ENCODE assay signal across 1 cellular context in the genomic region with DNA sequence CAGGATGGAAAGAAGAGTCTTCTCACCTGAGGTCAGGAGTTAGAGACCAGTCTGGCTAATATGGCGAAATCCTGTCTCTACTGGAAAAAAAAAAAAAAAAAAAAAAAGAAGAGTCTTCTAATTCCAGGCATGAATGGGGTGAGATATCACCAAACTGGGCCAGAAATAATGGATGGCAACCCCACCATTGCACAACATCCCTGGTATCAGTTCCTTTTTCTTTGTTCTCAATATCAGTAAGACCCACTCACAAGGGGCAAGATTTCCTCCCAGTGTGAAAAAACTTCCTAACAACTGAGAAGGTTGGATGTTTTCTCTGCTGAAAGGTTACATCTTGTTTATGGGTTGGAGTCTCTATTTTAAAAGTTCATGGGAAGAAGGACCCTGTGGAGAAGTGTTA.
TF ChIP-seq lines count a peak whose summit lies in the region.

No MANE protein-coding gene starts in this region.

TF ChIP-seq in GM12878, 131 proteins besides CTCF, POLR2A, EP300 and RAD21 (continued from another document):
- TF ChIP-seq, protein P1, sequence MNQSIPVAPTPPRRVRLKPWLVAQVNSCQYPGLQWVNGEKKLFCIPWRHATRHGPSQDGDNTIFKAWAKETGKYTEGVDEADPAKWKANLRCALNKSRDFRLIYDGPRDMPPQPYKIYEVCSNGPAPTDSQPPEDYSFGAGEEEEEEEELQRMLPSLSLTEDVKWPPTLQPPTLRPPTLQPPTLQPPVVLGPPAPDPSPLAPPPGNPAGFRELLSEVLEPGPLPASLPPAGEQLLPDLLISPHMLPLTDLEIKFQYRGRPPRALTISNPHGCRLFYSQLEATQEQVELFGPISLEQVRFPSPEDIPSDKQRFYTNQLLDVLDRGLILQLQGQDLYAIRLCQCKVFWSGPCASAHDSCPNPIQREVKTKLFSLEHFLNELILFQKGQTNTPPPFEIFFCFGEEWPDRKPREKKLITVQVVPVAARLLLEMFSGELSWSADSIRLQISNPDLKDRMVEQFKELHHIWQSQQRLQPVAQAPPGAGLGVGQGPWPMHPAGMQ (IDR thresholded peaks at IDR 0.05; ENCODE audit: borderline replicate concordance) = no peak
- TF ChIP-seq IKZF2 (IDR thresholded peaks at IDR 0.05) = peak; percentile 66; a peak in 2 of 4 replicates
- no peak for TF ChIP-seq KDM1A (IDR thresholded peaks at IDR 0.05; ENCODE audit: borderline replicate concordance)
- no peak for TF ChIP-seq YY1 (IDR thresholded peaks at IDR 0.05; ENCODE audit: low read depth, low read length)
- 0 out of 2 replicates have a peak, but pooled peaks have one; percentile 64 for TF ChIP-seq IRF4 (IDR thresholded peaks at IDR 0.05; ENCODE audit: low read depth, low read length)
- peak in 1 of 2 experiments; percentile 81; a peak in 1 of 4 replicates for TF ChIP-seq CEBPB (IDR thresholded peaks at IDR 0.05; ENCODE audit: borderline replicate concordance in 1 of 2, low read depth in 2 of 2, low read length in 2 of 2)
- TF ChIP-seq ATF7 (IDR thresholded peaks at IDR 0.05; ENCODE audit: low read depth) = no peak
- TF ChIP-seq MEF2A (IDR thresholded peaks at IDR 0.05; ENCODE audit: insufficient read depth, low read depth, low read length) = no peak
- peak; percentile 41; the same call in 1 of the 2 replicates for TF ChIP-seq IKZF1 (conservative IDR thresholded peaks at IDR 0.05)
- no peak for TF ChIP-seq NBN (IDR thresholded peaks at IDR 0.05)
- no peak for TF ChIP-seq USF1 (IDR thresholded peaks at IDR 0.05; ENCODE audit: borderline replicate concordance, extremely low read length, insufficient read depth, low read depth, low read length)
